In the genomic region with DNA sequence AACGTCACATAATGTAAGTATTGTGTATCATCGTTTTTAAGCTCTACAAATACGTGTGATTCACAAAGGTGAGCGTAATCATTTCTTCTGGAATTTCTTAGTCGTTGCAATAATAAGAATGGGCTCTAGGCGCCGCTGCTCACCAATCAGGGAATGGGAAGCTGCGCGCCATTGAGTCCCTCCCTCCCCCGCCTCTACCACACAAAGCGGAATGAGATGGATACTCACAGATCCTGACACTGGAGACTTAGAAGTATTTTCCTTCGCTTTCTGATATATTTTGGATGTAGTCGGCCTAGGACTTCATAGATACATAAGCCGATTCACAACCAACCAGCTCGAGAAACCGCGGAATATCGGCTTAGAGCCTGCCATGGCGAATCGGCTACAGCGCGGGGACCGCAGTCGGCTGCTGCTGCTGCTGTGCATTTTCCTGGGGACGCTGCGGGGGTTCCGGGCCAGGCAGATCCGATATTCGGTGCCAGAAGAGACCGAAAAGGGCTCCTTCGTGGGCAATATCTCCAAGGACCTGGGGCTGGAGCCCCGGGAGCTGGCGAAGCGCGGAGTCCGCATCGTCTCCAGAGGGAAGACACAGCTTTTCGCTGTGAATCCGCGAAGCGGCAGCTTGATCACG, we compare ENCODE assay signal across 8 cellular contexts. TPM values are rescaled to one million over a fixed set of nuclear protein-coding genes. Genes with fewer than 3 reads are reported as not detected.
DNase-seq lines count a peak whose midpoint lies in the region; ATAC-seq and TF ChIP-seq lines count a peak whose summit lies in the region.

A gene (plus strand): TSS at position 197 of the 634 bp plus-strand sequence. CDS start 177 bp downstream, at position 374.

- H3K4me1 ChIP-seq in BE2C, result no peaks in the 10 kb centered on the region

- no peaks in the 10 kb centered on the region for H3K4me1 Mint-ChIP-seq in type B pancreatic cell (ENCODE audit: unreplicated experiment)

- H3K27me3 ChIP-seq in BE2C, result no peaks in the 10 kb centered on the region

- peaks cover 61% of the 10 kb centered on the region for H3K36me3 Mint-ChIP-seq in type B pancreatic cell

- H3K27me3 Mint-ChIP-seq in type B pancreatic cell, result peaks cover 2% of the 10 kb centered on the region

- TF ChIP-seq CTCF in BE2C (IDR thresholded peaks at IDR 0.05; ENCODE audit: low read depth, low read length) (peak; percentile 47), choroid plexus epithelial cell (conservative IDR thresholded peaks at IDR 0.05; ENCODE audit: low read depth, low read length) (peak; percentile 71), type B pancreatic cell (conservative IDR thresholded peaks at IDR 0.05) (no peak)

- peak; percentile 76 for ATAC-seq in GM21717 (IDR thresholded peaks at IDR 0.05; ENCODE audit: unreplicated experiment)

- peak; percentile 51 for DNase-seq in BE2C
- DNase-seq in OCI-M1 (lab: John Stamatoyannopoulos, UW), result peak; percentile 73
- DNase-seq in choroid plexus epithelial cell (ENCODE audit: low read depth), result peak; percentile 69
- peak; percentile 54 to 72 for DNase-seq in lung microvascular endothelial cell (ENCODE audit: low read depth in 2 of 2)
- no peak for DNase-seq in type B pancreatic cell (ENCODE audit: extremely low spot score, unreplicated experiment)
- no peak for DNase-seq in activated CD8-positive, alpha-beta memory T cell treated with anti-CD3 and anti-CD28 coated beads for 24 hours
- DNase-seq in T-helper 9 cell, result no peak

- peak within 1 kb of the TSS; percentile 83 for H3K4me3 Mint-ChIP-seq in type B pancreatic cell

- H3K36me3 ChIP-seq in BE2C, result peaks cover 8% of the 10 kb centered on the region; the same call in 1 of the 2 replicates

- peaks cover 31% of the 10 kb centered on the region for H3K9me3 Mint-ChIP-seq in type B pancreatic cell

- no peaks in the 10 kb centered on the region; the same call in 1 of the 2 replicates for H3K9me3 ChIP-seq in BE2C

- no peak within 1 kb of the TSS for H3K4me3 ChIP-seq in BE2C (ENCODE audit: low read depth, low read length)
- peak within 1 kb of the TSS; percentile 55 for H3K4me3 ChIP-seq in choroid plexus epithelial cell (ENCODE audit: low read depth, low read length)

- peak within 1 kb of the TSS; percentile 74 for H3K27ac Mint-ChIP-seq in type B pancreatic cell

RNA-seq across cellular contexts. Expression of the gene that starts here (rescaled TPM):
- 1.3 TPM for polyA plus RNA-seq in BE2C (2012; ENCODE audit: insufficient read depth, insufficient read length, low read depth)
- total RNA-seq in lung microvascular endothelial cell (4.1 and 4.4 TPM in 2 replicates), type B pancreatic cell (ENCODE audit: low replicate concordance) (2.6 TPM in 2 replicates)

Comparison
In these comparisons a context has a peak if more than half of its experiments do, and no peak if none do; other contexts are left out.
1. DNase-seq: peak in BE2C (single experiment), OCI-M1 (single experiment), choroid plexus epithelial cell (single experiment) and lung microvascular endothelial cell (2 of 2); none in type B pancreatic cell (single experiment), activated CD8-positive, alpha-beta memory T cell treated with anti-CD3 and anti-CD28 coated beads for 24 hours (single experiment) and T-helper 9 cell (single experiment).